Comparison of ENCODE assay signal across 10 cellular contexts in genomic region chr11:100716848-100717247, GRCh38. TPM values are rescaled to one million over a fixed set of nuclear protein-coding genes. Genes with fewer than 3 reads are reported as not detected.
"Had no signal": no experiment of that assay in that cellular context is flagged by ENCODE, and none has a peak within 500 bp of the region (broad histone marks: within the 10 kb centered on the region; RNA-seq: fewer than 3 reads in every experiment).

No MANE protein-coding gene starts in this region.

- H3K36me3 ChIP-seq: ascending aorta, uterus had no signal

- H3K27me3 ChIP-seq: ascending aorta, uterus had no signal

- H3K4me3 ChIP-seq: ascending aorta, skin epidermis, uterus had no signal

- H3K9ac ChIP-seq: parathyroid adenoma had no signal

- ATAC-seq: activated T-cell treated with anti-CD3 and anti-CD28 coated beads, Interleukin-2, amount 50 U/mL, for 72 hours had no signal

- H3K9me3 ChIP-seq: ascending aorta, uterus had no signal

- DNase-seq: activated CD4-positive, alpha-beta memory T cell treated with anti-CD3 and anti-CD28 coated beads for 36 hours; activated gamma-delta T cell treated with Interleukin-2 at 50 U/mL for 16 hours; activated naive CD8-positive, alpha-beta T cell treated with anti-CD3 and anti-CD28 coated beads, Interleukin-2, amount 10 ng/mL, durations not matched to agents 7 days and 5 days; activated T-cell treated with anti-CD3 and anti-CD28 coated beads, Interleukin-2, amount 50 U/mL, for 72 hours; retina; T-helper 9 cell; uterus had no signal

- H3K27ac ChIP-seq: ascending aorta, parathyroid adenoma, skin epidermis, uterus had no signal

- H2AFZ ChIP-seq: parathyroid adenoma had no signal

RNA-seq across cellular contexts. Expression of gene ARHGAP42, which starts 29.8 kb away (rescaled TPM):
- total RNA-seq: activated CD4-positive, alpha-beta memory T cell treated with anti-CD3 and anti-CD28 coated beads for 36 hours; activated naive CD8-positive, alpha-beta T cell treated with anti-CD3 and anti-CD28 coated beads, Interleukin-2, amount 10 ng/mL, durations not matched to agents 7 days and 5 days had no signal
